ENCODE assay signal across 10 cellular contexts in the genomic region with DNA sequence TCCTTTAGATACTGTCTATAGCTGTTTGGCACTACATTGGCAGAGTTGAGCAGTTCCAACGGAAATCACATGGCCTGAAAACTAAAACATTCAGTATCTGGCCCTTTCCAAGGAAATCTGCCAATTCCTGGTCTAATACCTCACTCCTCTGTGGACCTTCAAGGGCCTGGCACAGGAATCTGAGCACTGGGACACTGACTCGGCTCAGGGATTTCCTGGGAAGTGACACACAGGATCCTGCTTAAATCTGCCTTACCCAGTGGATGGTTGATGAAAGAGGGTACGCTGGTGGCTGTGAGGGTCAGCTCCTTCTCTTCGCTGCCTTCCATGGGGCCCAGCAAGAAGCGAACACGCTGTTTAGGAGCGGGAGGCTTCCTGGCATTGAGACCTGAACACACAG. TPM values are rescaled to one million over a fixed set of nuclear protein-coding genes. Genes with fewer than 3 reads are reported as not detected.
DNase-seq lines count a peak whose midpoint lies in the region; ATAC-seq, FAIRE-seq and TF ChIP-seq lines count a peak whose summit lies in the region.
"Had no signal": no experiment of that assay in that cellular context is flagged by ENCODE, and none has a peak within 500 bp of the region (broad histone marks: within the 10 kb centered on the region; RNA-seq: fewer than 3 reads in every experiment).

No MANE protein-coding gene starts in this region.

- H3K9me3 Mint-ChIP-seq in stimulated activated naive CD8-positive, alpha-beta T cell treated with anti-CD3 and anti-CD28 coated beads, Interleukin-15, Interleukin-2, amounts not matched to agents 100 ng/mL and 50 ng/mL, for 24 hours: no peaks in the 10 kb centered on the region
- no peaks in the 10 kb centered on the region for H3K9me3 Mint-ChIP-seq in CD14-positive monocyte

- no peak overlapping the region for H2BK15ac ChIP-seq in mesendoderm (replicated peaks; ENCODE audit: low read depth)

- peak overlapping the region; percentile 21 for H4K5ac ChIP-seq in mesendoderm (ENCODE audit: low read length)

- no peak for TF ChIP-seq EP300 in GM12878 (IDR thresholded peaks at IDR 0.05; ENCODE audit: borderline replicate concordance in 1 of 2, control insufficient read depth in 1 of 2, low read depth in 2 of 2, low read length in 2 of 2)

- H3K27ac Mint-ChIP-seq in stimulated activated naive CD8-positive, alpha-beta T cell treated with anti-CD3 and anti-CD28 coated beads, Interleukin-15, Interleukin-2, amounts not matched to agents 100 ng/mL and 50 ng/mL, for 24 hours: no peak overlapping the region
- no peak overlapping the region for H3K27ac Mint-ChIP-seq in CD14-positive monocyte

- no TSS peak for BruUV-seq in GM12878 (replicated peaks; lab: Mats Ljungman, UMichigan)

- no peaks in the 10 kb centered on the region for H3K27me3 Mint-ChIP-seq in stimulated activated naive CD8-positive, alpha-beta T cell treated with anti-CD3 and anti-CD28 coated beads, Interleukin-15, Interleukin-2, amounts not matched to agents 100 ng/mL and 50 ng/mL, for 24 hours
- peaks cover 0 to 3% (median 0%) of the 10 kb centered on the region in 3 donors for H3K27me3 Mint-ChIP-seq in CD14-positive monocyte (ENCODE audit: low read depth in 3 of 3)

- H3K79me1 ChIP-seq in mesendoderm (ENCODE audit: low read length): peaks cover 10% of the 10 kb centered on the region

- H2AFZ ChIP-seq in GM12878 (ENCODE audit: control insufficient read depth, low read depth, low read length): peak overlapping the region; percentile 95; the same call in 1 of the 2 replicates

- H3K27me3 ChIP-seq in GM12878 (replicated peaks in 1 of 2; ENCODE audit: control insufficient read depth in 2 of 2, insufficient read depth in 2 of 2, low read length in 1 of 2) (no peaks in the 10 kb centered on the region), mesendoderm (ENCODE audit: insufficient read depth, low read length, poor library complexity) (no peaks in the 10 kb centered on the region), vagina (no peaks in the 10 kb centered on the region)

- H4K20me1 ChIP-seq in GM12878 (ENCODE audit: control insufficient read depth, insufficient read depth): no peaks in the 10 kb centered on the region

- TF ChIP-seq CTCF in GM12878 (IDR thresholded peaks at IDR 0.05 in 2 of 3, conservative IDR thresholded peaks at IDR 0.05 in 1 of 3; ENCODE audit: control insufficient read depth in 2 of 3, extremely low read depth in 1 of 3, insufficient read depth in 1 of 3, low read depth in 3 of 3, low read length in 3 of 3) (no peak), vagina (IDR thresholded peaks at IDR 0.05) (no peak), CD14-positive monocyte (IDR thresholded peaks at IDR 0.05) (no peak)

- H2BK120ac ChIP-seq in mesendoderm (ENCODE audit: low read depth, low read length): no peak overlapping the region

- H3K4me2 ChIP-seq in GM12878 (ENCODE audit: control insufficient read depth, insufficient read depth) (peak overlapping the region; percentile 87), mesendoderm (ENCODE audit: low read length) (peak overlapping the region; percentile 99)

- peak overlapping the region; percentile 93 for H3K4me3 Mint-ChIP-seq in stimulated activated naive CD8-positive, alpha-beta T cell treated with anti-CD3 and anti-CD28 coated beads, Interleukin-15, Interleukin-2, amounts not matched to agents 100 ng/mL and 50 ng/mL, for 24 hours
- H3K4me3 Mint-ChIP-seq in CD14-positive monocyte: no peak overlapping the region

- CTCF ChIA-PET in GM12878 (lab: Yijun Ruan, JAX): interaction anchor here (0.7 to 2.6 kb wide), 6 partner anchors 18 to 99 kb away, joined by 3 to 6 read pairs (median 4); no protein-coding TSS in a partner anchor

- in situ Hi-C loops in GM12878 (cut with MboI): no loop called here

- peak overlapping the region; percentile 65 for H3K9ac ChIP-seq in GM12878 (ENCODE audit: control insufficient read depth, insufficient read depth, low read length)
- peak overlapping the region; percentile 97 for H3K9ac ChIP-seq in mesendoderm (ENCODE audit: low read length)

- DNase-seq in stimulated activated naive CD8-positive, alpha-beta T cell treated with anti-CD3 and anti-CD28 coated beads, Interleukin-15, Interleukin-2, amounts not matched to agents 100 U/mL and 50 U/mL, for 24 hours: no peak
- DNase-seq in GM12878 (ENCODE audit: low read depth, low spot score): no peak
- DNase-seq in mesendoderm: no peak
- DNase-seq in vagina (ENCODE audit: extremely low spot score in 2 of 2): no peak
- no peak for DNase-seq in activated gamma-delta T cell (lab: John Stamatoyannopoulos, UW)
- no peak for DNase-seq in CD14-positive monocyte (ENCODE audit: low spot score)

- peaks cover 24% of the 10 kb centered on the region for H3K4me1 Mint-ChIP-seq in stimulated activated naive CD8-positive, alpha-beta T cell treated with anti-CD3 and anti-CD28 coated beads, Interleukin-15, Interleukin-2, amounts not matched to agents 100 ng/mL and 50 ng/mL, for 24 hours (ENCODE audit: low read depth)
- peaks cover 14% of the 10 kb centered on the region for H3K4me1 Mint-ChIP-seq in CD14-positive monocyte

- no peak overlapping the region for H3K23ac ChIP-seq in mesendoderm (ENCODE audit: low read length)

- peaks cover 24% of the 10 kb centered on the region for H3K36me3 Mint-ChIP-seq in stimulated activated naive CD8-positive, alpha-beta T cell treated with anti-CD3 and anti-CD28 coated beads, Interleukin-15, Interleukin-2, amounts not matched to agents 100 ng/mL and 50 ng/mL, for 24 hours (ENCODE audit: low read depth)
- H3K36me3 Mint-ChIP-seq in CD14-positive monocyte: peaks cover 24 to 25% of the 10 kb centered on the region in 2 donors

- H3K4me3 ChIP-seq in GM12878 (peak overlapping the region; percentile 96), mesendoderm (ENCODE audit: low read length) (no peak overlapping the region), vagina (peak overlapping the region; percentile 78 to 80)

- no peak overlapping the region for H3K27ac ChIP-seq in GM12878 (ENCODE audit: control insufficient read depth, insufficient read depth)
- no peak overlapping the region for H3K27ac ChIP-seq in mesendoderm (ENCODE audit: low read depth, low read length)
- no peak overlapping the region for H3K27ac ChIP-seq in vagina

- TF ChIP-seq POLR2A in GM12878 (IDR thresholded peaks at IDR 0.05; ENCODE audit: low read depth, low read length): no peak
- no peak for TF ChIP-seq POLR2A in vagina (IDR thresholded peaks at IDR 0.05)

- RAD21 ChIA-PET in GM12878 (lab: Charles Lee; ENCODE audit: unreplicated experiment): interaction anchor here (1.7 kb wide), 1 partner anchor 20 kb away, joined by 4 read pairs; no protein-coding TSS in a partner anchor

- H3K4me1 ChIP-seq in GM12878 (ENCODE audit: control insufficient read depth, insufficient read depth, low read length) (peaks cover 6% of the 10 kb centered on the region), mesendoderm (ENCODE audit: control insufficient read depth, low read depth, low read length) (peaks cover 3% of the 10 kb centered on the region), vagina (peaks cover 40% of the 10 kb centered on the region)

- no peak overlapping the region for H3K18ac ChIP-seq in mesendoderm (ENCODE audit: low read length)

- ATAC-seq in stimulated activated naive CD8-positive, alpha-beta T cell treated with anti-CD3 and anti-CD28 coated beads, Interleukin-15, Interleukin-2, amounts not matched to agents 100 U/mL and 50 U/mL, for 24 hours: no peak
- no peak for ATAC-seq in GM12878
- no peak for ATAC-seq in GM18519 (IDR thresholded peaks at IDR 0.05; ENCODE audit: low FRiP score, unreplicated experiment)

- SMC1A ChIA-PET in GM12878 (lab: Charles Lee; ENCODE audit: uncharacterized antibody, unreplicated experiment): interaction anchor here (1.1 kb wide), 1 partner anchor 41 kb away, joined by 3 read pairs; no protein-coding TSS in a partner anchor

- H3K36me3 ChIP-seq in GM12878 (ENCODE audit: control insufficient read depth in 2 of 2, insufficient read depth in 2 of 2, low read length in 1 of 2) (peaks cover 1 to 17% of the 10 kb centered on the region in 2 experiments), mesendoderm (ENCODE audit: control insufficient read depth, insufficient read depth, low read length) (peaks cover 8% of the 10 kb centered on the region), vagina (peaks cover 0 to 27% of the 10 kb centered on the region in 2 donors)

- FAIRE-seq in GM12878 (lab: Jason Lieb, UNC): no peak
- FAIRE-seq: frontal cortex, G401.6 had no signal

- H3K4ac ChIP-seq in mesendoderm (ENCODE audit: low read depth, low read length): no peak overlapping the region

- H3K56ac ChIP-seq in mesendoderm (ENCODE audit: low read length): peak overlapping the region; percentile 69

- H2AK5ac ChIP-seq in mesendoderm (ENCODE audit: low read length): no peak overlapping the region

- peaks cover 29% of the 10 kb centered on the region for H3K79me2 ChIP-seq in GM12878 (ENCODE audit: control insufficient read depth, insufficient read depth, low read length)
- H3K79me2 ChIP-seq in mesendoderm (ENCODE audit: control insufficient read depth, insufficient read depth, low read length): peaks cover 15% of the 10 kb centered on the region

- POLR2A ChIA-PET in GM12878 (lab: Charles Lee): interaction anchor here (1.0 kb wide), 1 partner anchor 18 kb away, joined by 3 read pairs; no protein-coding TSS in a partner anchor

- no peak for TF ChIP-seq RAD21 in GM12878 (IDR thresholded peaks at IDR 0.05; ENCODE audit: insufficient read depth, low read depth, low read length)

- WGBS in GM12878 (ENCODE audit: insufficient coverage, insufficient replicate concordance, low lambda C conversion rate, missing lambda C conversion rate): 94% methylated on average over 7 of the region's 7 CpGs
- WGBS in mesendoderm (ENCODE audit: extremely low coverage, insufficient coverage, low lambda C conversion rate): no CpG with 5 or more reads among the region's 7 CpGs

- intact Hi-C loops in GM12878 (cut with micrococcal nuclease; ENCODE audit: unreplicated experiment) (no loop called here), vagina (cut with DNase I) (no loop called here), CD14-positive monocyte (cut with micrococcal nuclease) (loop anchor here (5.0 to 10.0 kb wide), 3 partner anchors 44 to 136 kb away; a partner anchor contains a TSS)

- H3K9me3 ChIP-seq in GM12878 (replicated peaks; ENCODE audit: control insufficient read depth, insufficient read depth, low read length): no peaks in the 10 kb centered on the region
- no peaks in the 10 kb centered on the region for H3K9me3 ChIP-seq in vagina

- H4K8ac ChIP-seq in mesendoderm (ENCODE audit: low read depth, low read length): no peak overlapping the region

- H2BK5ac ChIP-seq in mesendoderm (ENCODE audit: low read length): no peak overlapping the region

RNA-seq across cellular contexts. Expression of a gene that starts 0.9 kb away (rescaled TPM):
- total RNA-seq in GM12878 (2013; cell fraction: nucleolus; rRNA removed): 14.1 and 15.2 TPM in 2 replicates
- total RNA-seq in GM12878 (2014; rRNA removed) (38.5 and 38.9 TPM in 2 replicates), GM12878 (2014; rRNA removed; fragmentation: Illumina TruSeq; extraction: Trizol) (26.5 and 27.6 TPM in 2 replicates), GM12878 (2021) (43.2 TPM in 2 replicates), vagina (11.3 TPM)
- 9.1 TPM for polyA plus RNA-seq in GM12878 (2011; ENCODE audit: low read depth)
- polyA plus RNA-seq in GM12878 (2011; rRNA removed) (20.4 and 32.4 TPM in 2 replicates), GM12878 (2014; fragmentation: Illumina TruSeq; extraction: Trizol) (25.5 and 40.5 TPM in 2 replicates), GM12878 (2014; fragmentation: Nextera tagmentation; extraction: Ambion mirVana) (1 to 10 TPM; 2.8 to 5.5 TPM), GM12878 (2014; rRNA removed) (35.4 and 38.8 TPM in 2 replicates), GM12878 (2016; fragmentation: Nextera tagmentation; extraction: Ambion mirVana) (10 to 100 TPM; 64.9 to 70.5 TPM), CD14-positive monocyte (10 to 100 TPM; 13.5 to 17.0 TPM)
- 30.3 and 36.6 TPM in 2 replicates for polyA plus RNA-seq in GM12878 (2011; cell fraction: cytosol; rRNA removed)
- polyA plus RNA-seq in GM12878 (2011; cell fraction: nucleus; rRNA removed): 12.1 and 17.2 TPM in 2 replicates
- polyA plus RNA-seq in GM12878 (2012): 21.7 and 23.6 TPM in 2 replicates
- 20.5 and 35.6 TPM in 2 replicates for polyA minus RNA-seq in GM12878 (2011; rRNA and poly(A)+ RNA removed)
- polyA minus RNA-seq in GM12878 (2011; cell fraction: cytosol; rRNA and poly(A)+ RNA removed): 9.5 and 20.0 TPM in 2 replicates
- 3.5 and 11.4 TPM in 2 replicates for polyA minus RNA-seq in GM12878 (2011; cell fraction: nucleus; rRNA and poly(A)+ RNA removed)
- 27.3 TPM for polyA plus RNA-seq in mesendoderm (2013, experiment 1 of 2)
- 25.6 TPM for polyA plus RNA-seq in mesendoderm (2013, experiment 2 of 2)

RNA-seq across cellular contexts. Expression of a gene that starts 1.3 kb away (rescaled TPM):
- total RNA-seq in GM12878 (2013; cell fraction: nucleolus; rRNA removed): 67.3 and 73.5 TPM in 2 replicates
- 57.6 and 64.1 TPM in 2 replicates for total RNA-seq in GM12878 (2014; rRNA removed)
- total RNA-seq in GM12878 (2014; rRNA removed; fragmentation: Illumina TruSeq; extraction: Trizol): 22.7 and 23.7 TPM in 2 replicates
- total RNA-seq in GM12878 (2021): 39.3 and 39.4 TPM in 2 replicates
- 13.2 TPM for polyA plus RNA-seq in GM12878 (2011; ENCODE audit: low read depth)
- 23.7 and 37.9 TPM in 2 replicates for polyA plus RNA-seq in GM12878 (2011; rRNA removed)
- polyA plus RNA-seq in GM12878 (2011; cell fraction: cytosol; rRNA removed): 57.9 and 75.2 TPM in 2 replicates
- polyA plus RNA-seq in GM12878 (2011; cell fraction: nucleus; rRNA removed): 70.3 and 89.4 TPM in 2 replicates
- 26.5 and 29.8 TPM in 2 replicates for polyA plus RNA-seq in GM12878 (2012)
- 12.4 and 23.9 TPM in 2 replicates for polyA plus RNA-seq in GM12878 (2014; fragmentation: Illumina TruSeq; extraction: Trizol)
- 1 to 10 TPM; 3.8 to 9.1 TPM for polyA plus RNA-seq in GM12878 (2014; fragmentation: Nextera tagmentation; extraction: Ambion mirVana)
- polyA plus RNA-seq in GM12878 (2014; rRNA removed): 61.6 and 62.2 TPM in 2 replicates
- 10 to 100 TPM; 60.5 to 61.1 TPM for polyA plus RNA-seq in GM12878 (2016; fragmentation: Nextera tagmentation; extraction: Ambion mirVana)
- 34.9 and 43.2 TPM in 2 replicates for polyA minus RNA-seq in GM12878 (2011; rRNA and poly(A)+ RNA removed)
- polyA minus RNA-seq in GM12878 (2011; cell fraction: cytosol; rRNA and poly(A)+ RNA removed): 11.8 and 19.8 TPM in 2 replicates
- polyA minus RNA-seq in GM12878 (2011; cell fraction: nucleus; rRNA and poly(A)+ RNA removed): 24.5 and 43.3 TPM in 2 replicates
- polyA plus RNA-seq in mesendoderm (2013, experiment 1 of 2): 32.5 TPM
- 31.6 TPM for polyA plus RNA-seq in mesendoderm (2013, experiment 2 of 2)
- 42.0 TPM for total RNA-seq in vagina
- polyA plus RNA-seq in CD14-positive monocyte: 10 to 100 TPM; 19.9 to 20.4 TPM

RNA-seq across cellular contexts. Expression of a gene that starts 19.0 kb away (rescaled TPM):
- total RNA-seq in GM12878 (2013; cell fraction: nucleolus; rRNA removed): 8.9 and 9.4 TPM in 2 replicates
- total RNA-seq in GM12878 (2014; rRNA removed) (9.8 and 14.0 TPM in 2 replicates), GM12878 (2014; rRNA removed; fragmentation: Illumina TruSeq; extraction: Trizol) (4.2 and 5.8 TPM in 2 replicates), GM12878 (2021) (13.5 and 13.9 TPM in 2 replicates), vagina (28.0 TPM)
- polyA plus RNA-seq in GM12878 (2011; ENCODE audit: low read depth): 0.98 TPM
- polyA plus RNA-seq in GM12878 (2011; rRNA removed) (1.5 and 4.4 TPM in 2 replicates), GM12878 (2014; fragmentation: Illumina TruSeq; extraction: Trizol) (2.0 and 5.5 TPM in 2 replicates), GM12878 (2014; fragmentation: Nextera tagmentation; extraction: Ambion mirVana) (1 to 10 TPM in 1 of 2 experiments, under 1 TPM in 1; 0.13 to 1.1 TPM), GM12878 (2014; rRNA removed) (9.4 and 12.9 TPM in 2 replicates), GM12878 (2016; fragmentation: Nextera tagmentation; extraction: Ambion mirVana) (10 to 100 TPM in 1 of 2 experiments, 1 to 10 TPM in 1; 9.4 to 12.1 TPM), CD14-positive monocyte (1 to 10 TPM; 6.8 TPM)
- 6.8 and 8.9 TPM in 2 replicates for polyA plus RNA-seq in GM12878 (2011; cell fraction: cytosol; rRNA removed)
- 9.4 and 15.5 TPM in 2 replicates for polyA plus RNA-seq in GM12878 (2011; cell fraction: nucleus; rRNA removed)
- 3.2 and 4.0 TPM in 2 replicates for polyA plus RNA-seq in GM12878 (2012)
- 7.6 and 11.6 TPM in 2 replicates for polyA minus RNA-seq in GM12878 (2011; rRNA and poly(A)+ RNA removed)
- polyA minus RNA-seq in GM12878 (2011; cell fraction: cytosol; rRNA and poly(A)+ RNA removed): 5.6 and 6.8 TPM in 2 replicates
- polyA minus RNA-seq in GM12878 (2011; cell fraction: nucleus; rRNA and poly(A)+ RNA removed): 3.0 and 7.6 TPM in 2 replicates
- polyA plus RNA-seq in mesendoderm (2013, experiment 1 of 2): 19.7 TPM
- 19.5 TPM for polyA plus RNA-seq in mesendoderm (2013, experiment 2 of 2)

RNA-seq across cellular contexts. Expression of a gene that starts 45.3 kb away (rescaled TPM):
- total RNA-seq in GM12878 (2013; cell fraction: nucleolus; rRNA removed): 5.6 and 6.7 TPM in 2 replicates
- total RNA-seq in GM12878 (2014; rRNA removed): 16.9 and 21.9 TPM in 2 replicates
- 15.2 and 16.8 TPM in 2 replicates for total RNA-seq in GM12878 (2014; rRNA removed; fragmentation: Illumina TruSeq; extraction: Trizol)
- 13.3 and 15.9 TPM in 2 replicates for total RNA-seq in GM12878 (2021)
- polyA plus RNA-seq in GM12878 (2011; ENCODE audit: low read depth): 11.3 TPM
- polyA plus RNA-seq in GM12878 (2011; rRNA removed): 18.3 and 22.4 TPM in 2 replicates
- 24.2 and 25.7 TPM in 2 replicates for polyA plus RNA-seq in GM12878 (2011; cell fraction: cytosol; rRNA removed)
- 7.5 and 11.9 TPM in 2 replicates for polyA plus RNA-seq in GM12878 (2011; cell fraction: nucleus; rRNA removed)
- polyA plus RNA-seq in GM12878 (2012): 18.5 and 19.7 TPM in 2 replicates
- polyA plus RNA-seq in GM12878 (2014; fragmentation: Illumina TruSeq; extraction: Trizol): 14.2 and 15.8 TPM in 2 replicates
- 10 to 100 TPM; 14.8 to 19.3 TPM for polyA plus RNA-seq in GM12878 (2014; fragmentation: Nextera tagmentation; extraction: Ambion mirVana)
- 22.0 and 23.9 TPM in 2 replicates for polyA plus RNA-seq in GM12878 (2014; rRNA removed)
- polyA plus RNA-seq in GM12878 (2016; fragmentation: Nextera tagmentation; extraction: Ambion mirVana): 10 to 100 TPM; 31.4 to 36.2 TPM
- 8.1 and 11.1 TPM in 2 replicates for polyA minus RNA-seq in GM12878 (2011; rRNA and poly(A)+ RNA removed)
- 2.3 TPM in 1 of 2 replicates, not detected in the other for polyA minus RNA-seq in GM12878 (2011; cell fraction: cytosol; rRNA and poly(A)+ RNA removed)
- polyA minus RNA-seq in GM12878 (2011; cell fraction: nucleus; rRNA and poly(A)+ RNA removed): 0.97 and 2.8 TPM in 2 replicates
- 24.0 TPM for polyA plus RNA-seq in mesendoderm (2013, experiment 1 of 2)
- 25.1 TPM for polyA plus RNA-seq in mesendoderm (2013, experiment 2 of 2)
- total RNA-seq in vagina: 42.7 TPM
- 10 to 100 TPM; 14.4 to 16.2 TPM for polyA plus RNA-seq in CD14-positive monocyte

RNA-seq across cellular contexts. Expression of a gene that starts 45.5 kb away (rescaled TPM):
- total RNA-seq in GM12878 (2013; cell fraction: nucleolus; rRNA removed): 78.7 and 80.1 TPM in 2 replicates
- total RNA-seq in GM12878 (2014; rRNA removed) (20.2 and 20.7 TPM in 2 replicates), GM12878 (2014; rRNA removed; fragmentation: Illumina TruSeq; extraction: Trizol) (18.3 and 19.2 TPM in 2 replicates), GM12878 (2021) (27.2 and 32.6 TPM in 2 replicates), vagina (84.5 TPM)
- 32.4 TPM for polyA plus RNA-seq in GM12878 (2011; ENCODE audit: low read depth)
- polyA plus RNA-seq in GM12878 (2011; rRNA removed) (17.9 and 25.2 TPM in 2 replicates), GM12878 (2014; fragmentation: Illumina TruSeq; extraction: Trizol) (28.0 and 31.4 TPM in 2 replicates), GM12878 (2014; fragmentation: Nextera tagmentation; extraction: Ambion mirVana) (1 to 10 TPM; 5.9 to 8.0 TPM), GM12878 (2014; rRNA removed) (29.1 and 34.8 TPM in 2 replicates), GM12878 (2016; fragmentation: Nextera tagmentation; extraction: Ambion mirVana) (10 to 100 TPM in 1 of 2 experiments, 1 to 10 TPM in 1; 9.3 to 11.5 TPM), CD14-positive monocyte (1 to 10 TPM; 2.9 to 4.6 TPM)
- 15.8 and 17.6 TPM in 2 replicates for polyA plus RNA-seq in GM12878 (2011; cell fraction: cytosol; rRNA removed)
- polyA plus RNA-seq in GM12878 (2011; cell fraction: nucleus; rRNA removed): 41.2 and 49.1 TPM in 2 replicates
- 47.6 and 61.4 TPM in 2 replicates for polyA plus RNA-seq in GM12878 (2012)
- 12.5 and 14.9 TPM in 2 replicates for polyA minus RNA-seq in GM12878 (2011; rRNA and poly(A)+ RNA removed)
- polyA minus RNA-seq in GM12878 (2011; cell fraction: cytosol; rRNA and poly(A)+ RNA removed): 8.0 and 8.2 TPM in 2 replicates
- 20.2 and 34.4 TPM in 2 replicates for polyA minus RNA-seq in GM12878 (2011; cell fraction: nucleus; rRNA and poly(A)+ RNA removed)
- 27.1 TPM for polyA plus RNA-seq in mesendoderm (2013, experiment 1 of 2)
- polyA plus RNA-seq in mesendoderm (2013, experiment 2 of 2): 28.3 TPM

Comparison
In these comparisons a context has a peak if more than half of its experiments do, and no peak if none do; other contexts are left out.
1. intact Hi-C loops: an anchor here in CD14-positive monocyte (5.0 to 10.0 kb wide); none called in GM12878 and vagina.